In genomic region chr14:30443368-30444007, GRCh38 we compare ENCODE assay signal across 8 cellular contexts.
DNase-seq lines count a peak whose midpoint lies in the region; ATAC-seq and TF ChIP-seq lines count a peak whose summit lies in the region.

No MANE protein-coding gene starts in this region.

- no peak for DNase-seq in AG09319 (ENCODE audit: extremely low read depth, low read depth)
- DNase-seq in HCEC 1CT: peak; percentile 52
- peak; percentile 45 for DNase-seq in NCI-H748 treated with DMSO at 0.1 percent for 48 hours (lab: John Stamatoyannopoulos, UW)
- peak; percentile 49 for DNase-seq in epithelial cell of esophagus (ENCODE audit: low read depth)
- peak; percentile 29 for DNase-seq in stromal cell of bone marrow (ENCODE audit: low read depth)
- no peak for DNase-seq in germinal center (ENCODE audit: low spot score)
- no peak for DNase-seq in GOT3 (lab: John Stamatoyannopoulos, UW)

- no peak overlapping the region for H3K4me3 ChIP-seq in epithelial cell of esophagus (ENCODE audit: low read length)

- TF ChIP-seq CTCF in AG09319 (IDR thresholded peaks at IDR 0.05; ENCODE audit: low read depth, low read length): peak; percentile 40
- TF ChIP-seq CTCF in epithelial cell of esophagus (IDR thresholded peaks at IDR 0.05; ENCODE audit: insufficient read depth, low read depth, low read length, missing control alignments): peak; percentile 64

- no peak for ATAC-seq in GM19324 (IDR thresholded peaks at IDR 0.05; ENCODE audit: low FRiP score, unreplicated experiment)

Comparison
In these comparisons a context has a peak if more than half of its experiments do, and no peak if none do; other contexts are left out.
1. DNase-seq: peak in HCEC 1CT (single experiment), NCI-H748 treated with DMSO at 0.1 percent for 48 hours (single experiment), epithelial cell of esophagus (single experiment) and stromal cell of bone marrow (single experiment); none in AG09319 (single experiment), germinal center (single experiment) and GOT3 (single experiment).